9 cellular contexts compared by ENCODE assay signal in genomic region chrX:86806786-86807185, GRCh38.
DNase-seq lines count a peak whose midpoint lies in the region; ATAC-seq, FAIRE-seq and TF ChIP-seq lines count a peak whose summit lies in the region.
"Had no signal": no experiment of that assay in that cellular context is flagged by ENCODE, and none has a peak within 500 bp of the region (broad histone marks: within the 10 kb centered on the region; RNA-seq: fewer than 3 reads in every experiment).

No MANE protein-coding gene starts in this region.

- no peaks in the 10 kb centered on the region for H3K27me3 ChIP-seq in keratinocyte (ENCODE audit: control insufficient read depth, extremely low read depth, insufficient read depth, low read length)

- CTCF ChIA-PET in RWPE1 (lab: Yijun Ruan, JAX) = interaction anchor here (0.7 to 0.8 kb wide), 2 partner anchors 22 to 1155 kb away, joined by 3 to 4 read pairs; no protein-coding TSS in a partner anchor

- no peak overlapping the region for H3K27ac ChIP-seq in RWPE1
- H3K27ac ChIP-seq in keratinocyte (ENCODE audit: control insufficient read depth, insufficient read depth, low read length) = no peak overlapping the region
- H3K27ac ChIP-seq in coronary artery = no peak overlapping the region

- no peak for FAIRE-seq in keratinocyte (lab: Jason Lieb, UNC)

- H3K9ac ChIP-seq in keratinocyte (ENCODE audit: control insufficient read depth, extremely low read depth, insufficient read depth, low read length) = no peak overlapping the region

- no peaks in the 10 kb centered on the region for H3K9me1 ChIP-seq in keratinocyte (ENCODE audit: control insufficient read depth, extremely low read depth, insufficient read depth, low read length)

- no peaks in the 10 kb centered on the region for H4K20me1 ChIP-seq in keratinocyte (ENCODE audit: control insufficient read depth, extremely low read depth, insufficient read depth, low read length)

- POLR2A ChIA-PET in RWPE1 (lab: Yijun Ruan, JAX; ENCODE audit: low non-redundant PET) = no interaction called here

- H3K4me2 ChIP-seq in keratinocyte (ENCODE audit: control insufficient read depth, extremely low read depth, insufficient read depth, low read depth, low read length) = no peak overlapping the region

- no peaks in the 10 kb centered on the region for H3K79me2 ChIP-seq in keratinocyte (ENCODE audit: control insufficient read depth, insufficient read depth, low read length)

- H2AFZ ChIP-seq in keratinocyte (ENCODE audit: control insufficient read depth, low read length) = no peak overlapping the region

- no peaks in the 10 kb centered on the region for H3K36me3 ChIP-seq in keratinocyte (ENCODE audit: control insufficient read depth in 2 of 2, extremely low read depth in 1 of 2, insufficient read depth in 2 of 2, low read length in 2 of 2)

- ATAC-seq in GM18520 (IDR thresholded peaks at IDR 0.05; ENCODE audit: unreplicated experiment) = no peak
- ATAC-seq: activated CD4-positive, alpha-beta T cell treated with anti-CD3 and anti-CD28 coated beads for 36 hours had no signal

- H3K4me1 ChIP-seq in keratinocyte (ENCODE audit: control insufficient read depth, extremely low read depth, insufficient read depth, low read length) = no peaks in the 10 kb centered on the region

- TF ChIP-seq CTCF in HFF-Myc (IDR thresholded peaks at IDR 0.05; ENCODE audit: low read depth, low read length, missing control alignments) (peak; percentile 7), RWPE1 (conservative IDR thresholded peaks at IDR 0.05; ENCODE audit: low read depth) (peak; percentile 24; the same call in 1 of the 2 replicates), keratinocyte (optimal IDR thresholded peaks at IDR 0.05 in 1 of 3, IDR thresholded peaks at IDR 0.05 in 1 of 3, conservative IDR thresholded peaks at IDR 0.05 in 1 of 3; ENCODE audit: extremely low read depth in 1 of 3, insufficient read depth in 2 of 3, low read length in 3 of 3) (peak; percentile 22 to 68 (median 45)), coronary artery (IDR thresholded peaks at IDR 0.05) (no peak)

- H3K4me3 ChIP-seq in HFF-Myc (replicated peaks; ENCODE audit: low read depth, low read length) (no peak overlapping the region), keratinocyte (ENCODE audit: control insufficient read depth in 2 of 3, extremely low read depth in 1 of 3, insufficient read depth in 2 of 3, low read depth in 1 of 3, low read length in 3 of 3) (no peak overlapping the region), coronary artery (no peak overlapping the region)

- peak; percentile 24 for DNase-seq in DMS 273 treated with DMSO at 0.1 percent for 48 hours (lab: John Stamatoyannopoulos, UW)
- no peak for DNase-seq in HFF-Myc (ENCODE audit: extremely low read depth, low read depth)
- no peak for DNase-seq in RWPE1 (ENCODE audit: low spot score)
- no peak for DNase-seq in keratinocyte (ENCODE audit: low read depth, low spot score)
- no peak for DNase-seq in stimulated activated CD8-positive, alpha-beta memory T cell treated with anti-CD3 and anti-CD28 coated beads, Interleukin-4, amount 100 ng/mL, for 48 hours
- DNase-seq in HuH-7.5 (ENCODE audit: low spot score) = no peak
- DNase-seq in coronary artery (ENCODE audit: low spot score) = no peak
- DNase-seq: activated CD4-positive, alpha-beta T cell treated with anti-CD3 and anti-CD28 coated beads for 36 hours had no signal

- dilution Hi-C loops in keratinocyte (cut with MboI; ENCODE audit: extremely low pct_ligation_motif_present, low sequenced_read_pairs) = no loop called here

- no peaks in the 10 kb centered on the region for H3K9me3 ChIP-seq in keratinocyte (ENCODE audit: control insufficient read depth, low read depth, low read length)
